ENCODE assay signal across 1 cellular context in the genomic region with DNA sequence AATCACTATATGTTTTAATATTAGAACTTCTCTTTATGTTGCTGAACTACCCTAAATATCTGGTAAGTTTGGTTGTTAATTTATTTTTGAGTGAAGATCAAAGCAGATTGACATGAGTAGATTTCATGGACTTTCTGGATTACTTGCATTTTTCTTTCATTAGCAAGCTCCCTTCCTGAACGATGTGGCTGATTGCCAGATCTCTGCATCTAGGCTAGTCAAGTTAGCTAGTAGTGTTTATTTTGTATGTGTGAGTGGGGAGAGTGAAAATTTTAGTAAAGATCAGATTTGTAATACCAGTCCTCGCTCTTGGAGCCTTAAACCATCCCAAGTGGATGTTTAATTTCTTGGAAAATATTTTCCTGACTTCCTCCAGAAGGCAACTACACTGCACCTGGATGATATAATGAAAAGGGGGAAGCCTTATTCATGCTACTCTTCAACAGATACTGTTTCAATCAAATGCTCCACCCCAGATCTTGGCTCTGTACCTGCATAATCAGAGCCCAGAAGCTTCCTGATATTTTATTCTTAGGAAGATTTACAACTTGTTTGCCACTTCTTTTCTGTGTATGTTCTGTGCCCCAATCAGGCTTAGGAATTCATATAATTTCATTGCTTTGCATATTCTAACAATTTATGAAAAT.
TF ChIP-seq lines count a peak whose summit lies in the region.

No MANE protein-coding gene starts in this region.

TF ChIP-seq in GM23338, 12 proteins besides CTCF, POLR2A, EP300 and RAD21 (continued from another document):
- TF ChIP-seq ZNF462 (CRISPR knock-in tag; IDR thresholded peaks at IDR 0.05) (no peak), NANOG (IDR thresholded peaks at IDR 0.05; ENCODE audit: borderline replicate concordance) (no peak)
- TF ChIP-seq, protein P1, sequence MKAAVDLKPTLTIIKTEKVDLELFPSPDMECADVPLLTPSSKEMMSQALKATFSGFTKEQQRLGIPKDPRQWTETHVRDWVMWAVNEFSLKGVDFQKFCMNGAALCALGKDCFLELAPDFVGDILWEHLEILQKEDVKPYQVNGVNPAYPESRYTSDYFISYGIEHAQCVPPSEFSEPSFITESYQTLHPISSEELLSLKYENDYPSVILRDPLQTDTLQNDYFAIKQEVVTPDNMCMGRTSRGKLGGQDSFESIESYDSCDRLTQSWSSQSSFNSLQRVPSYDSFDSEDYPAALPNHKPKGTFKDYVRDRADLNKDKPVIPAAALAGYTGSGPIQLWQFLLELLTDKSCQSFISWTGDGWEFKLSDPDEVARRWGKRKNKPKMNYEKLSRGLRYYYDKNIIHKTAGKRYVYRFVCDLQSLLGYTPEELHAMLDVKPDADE (IDR thresholded peaks at IDR 0.05) = no peak
